ENCODE assay signal across 17 cellular contexts in genomic region chr10:108452483-108453060, GRCh38.
"Had no signal": no experiment of that assay in that cellular context is flagged by ENCODE, and none has a peak within 500 bp of the region (broad histone marks: within the 10 kb centered on the region; RNA-seq: fewer than 3 reads in every experiment).

No MANE protein-coding gene starts in this region.

- H3K4me3 ChIP-seq: ascending aorta, coronary artery, upper lobe of right lung had no signal

- H3K36me3 ChIP-seq: ascending aorta, upper lobe of right lung had no signal

- ATAC-seq: activated CD4-positive, CD25-positive, alpha-beta regulatory T cell treated with anti-CD3 and anti-CD28 coated beads, Interleukin-2, amount 50 U/mL, for 24 hours; activated CD8-positive, alpha-beta T cell treated with anti-CD3 and anti-CD28 coated beads, Interleukin-2, amount 10 ng/mL, durations not matched to agents 7 days and 5 days; activated naive CD8-positive, alpha-beta T cell treated with anti-CD3 and anti-CD28 coated beads, Interleukin-2, amount 50 U/mL, for 24 hours; activated T-cell treated with anti-CD3 and anti-CD28 coated beads, Interleukin-2, amount 50 U/mL, for 4 hours; natural killer cell treated with Interleukin-12 subunit alpha and Interleukin-12 subunit beta and Interleukin-15 and Interleukin-18, amount 100 ng/mL, for 72 hours; upper lobe of right lung had no signal

- H3K27me3 ChIP-seq: ascending aorta, upper lobe of right lung had no signal

- DNase-seq: activated CD4-positive, alpha-beta T cell treated with anti-CD3 and anti-CD28 coated beads, Interleukin-2, amount 10 ng/mL, durations not matched to agents 7 days and 5 days; activated CD8-positive, alpha-beta memory T cell treated with anti-CD3 and anti-CD28 coated beads, Interleukin-2, amount 50 U/mL, for 4 hours; activated CD8-positive, alpha-beta T cell treated with anti-CD3 and anti-CD28 coated beads, Interleukin-2, amount 10 ng/mL, durations not matched to agents 7 days and 5 days; activated naive CD4-positive, alpha-beta T cell treated with anti-CD3 and anti-CD28 coated beads, Interleukin-2, amount 10 ng/mL, durations not matched to agents 7 days and 5 days; activated naive CD8-positive, alpha-beta T cell treated with anti-CD3 and anti-CD28 coated beads, Interleukin-2, amount 50 U/mL, for 24 hours; activated T-cell treated with anti-CD3 and anti-CD28 coated beads, Interleukin-2, amount 50 U/mL, for 4 hours; nucleus accumbens; stimulated activated CD4-positive, alpha-beta T cell treated with anti-CD3 and anti-CD28 coated beads, Interleukin-12 subunit alpha, Interleukin-12 subunit beta, amount 100 ng/mL, for 4 hours; stimulated activated CD4-positive, alpha-beta T cell treated with anti-CD3 and anti-CD28 coated beads, Interleukin-1b, Interleukin-23, amount 100 ng/mL, for 48 hours; stimulated activated CD8-positive, alpha-beta memory T cell treated with anti-CD3 and anti-CD28 coated beads, Interleukin-4, amount 100 ng/mL, for 48 hours; stimulated activated naive CD4-positive, alpha-beta T cell; T-helper 9 cell; upper lobe of right lung had no signal

- H3K4me1 ChIP-seq: ascending aorta, upper lobe of right lung had no signal

- H3K27ac ChIP-seq: ascending aorta, coronary artery, upper lobe of right lung had no signal

- H3K9me3 ChIP-seq: ascending aorta, upper lobe of right lung had no signal
